In genomic region chr11:45620243-45620642, GRCh38 we compare ENCODE assay signal across 23 cellular contexts. TPM values are rescaled to one million over a fixed set of nuclear protein-coding genes. Genes with fewer than 3 reads are reported as not detected.
A peak's percentile ranks its signal among the peaks of the same experiment; 100 is the strongest.
DNase-seq lines count a peak whose midpoint lies in the region; ATAC-seq and TF ChIP-seq lines count a peak whose summit lies in the region.
"Had no signal": no experiment of that assay in that cellular context is flagged by ENCODE, and none has a peak within 500 bp of the region (broad histone marks: within the 10 kb centered on the region; RNA-seq: fewer than 3 reads in every experiment).

No MANE protein-coding gene starts in this region.

- no peaks in the 10 kb centered on the region for H3K9me3 Mint-ChIP-seq in chondrocyte (ENCODE audit: low read depth)
- H3K9me3 Mint-ChIP-seq in stimulated activated effector memory CD8-positive, alpha-beta T cell treated with anti-CD3 and anti-CD28 coated beads, Interleukin-12 subunit alpha, Interleukin-12 subunit beta, amount 100 ng/mL, for 72 hours = no peaks in the 10 kb centered on the region

- H3K4me1 Mint-ChIP-seq in chondrocyte (ENCODE audit: low read depth) = no peaks in the 10 kb centered on the region
- no peaks in the 10 kb centered on the region for H3K4me1 Mint-ChIP-seq in stimulated activated effector memory CD8-positive, alpha-beta T cell treated with anti-CD3 and anti-CD28 coated beads, Interleukin-12 subunit alpha, Interleukin-12 subunit beta, amount 100 ng/mL, for 72 hours
- H3K4me1 Mint-ChIP-seq: B cell; CD14-positive monocyte; CD4-positive, alpha-beta memory T cell; CD4-positive, CD25-positive, alpha-beta regulatory T cell; CD8-positive, alpha-beta memory T cell had no signal

- TF ChIP-seq CTCF in chondrocyte (IDR thresholded peaks at IDR 0.05) (no peak), esophagus muscularis mucosa (IDR thresholded peaks at IDR 0.05) (no peak)

- no peak for TF ChIP-seq EP300 in esophagus muscularis mucosa (IDR thresholded peaks at IDR 0.05)

- H3K36me3 ChIP-seq in esophagus muscularis mucosa = no peaks in the 10 kb centered on the region
- H3K36me3 ChIP-seq: BLaER1 treated with 17β-estradiol and CSF1 and Interleukin-3, amounts not matched to agents 10 nM and 100 nM had no signal

- DNase-seq in chondrocyte (ENCODE audit: low spot score) (peak; percentile 67), esophagus muscularis mucosa (ENCODE audit: extremely low spot score) (peak; percentile 90)
- DNase-seq in stimulated activated effector memory CD8-positive, alpha-beta T cell treated with anti-CD3 and anti-CD28 coated beads, Interleukin-12 subunit alpha, Interleukin-12 subunit beta, amount 100 ng/mL, for 72 hours (ENCODE audit: low spot score in 2 of 2) = no peak
- no peak for DNase-seq in activated CD4-positive, CD25-positive, alpha-beta regulatory T cell (lab: John Stamatoyannopoulos, UW)
- DNase-seq: AML-193; CD4-positive, alpha-beta memory T cell; CD4-positive, CD25-positive, alpha-beta regulatory T cell; CD8-positive, alpha-beta memory T cell; COR-L47; DMS 273 treated with DMSO at 0.1 percent for 48 hours; DMS153; DMS79; DND-41; EL; GDM1 had no signal

- no peak overlapping the region for H3K27ac Mint-ChIP-seq in chondrocyte (ENCODE audit: unreplicated experiment)
- H3K27ac Mint-ChIP-seq in stimulated activated effector memory CD8-positive, alpha-beta T cell treated with anti-CD3 and anti-CD28 coated beads, Interleukin-12 subunit alpha, Interleukin-12 subunit beta, amount 100 ng/mL, for 72 hours = no peak overlapping the region
- H3K27ac Mint-ChIP-seq: B cell; CD4-positive, alpha-beta memory T cell; CD4-positive, CD25-positive, alpha-beta regulatory T cell; CD8-positive, alpha-beta memory T cell had no signal

- H3K27me3 Mint-ChIP-seq in chondrocyte (ENCODE audit: low read depth) = peaks cover 57% of the 10 kb centered on the region

- no peaks in the 10 kb centered on the region for H3K36me3 Mint-ChIP-seq in chondrocyte (ENCODE audit: low read depth)
- H3K36me3 Mint-ChIP-seq in stimulated activated effector memory CD8-positive, alpha-beta T cell treated with anti-CD3 and anti-CD28 coated beads, Interleukin-12 subunit alpha, Interleukin-12 subunit beta, amount 100 ng/mL, for 72 hours = no peaks in the 10 kb centered on the region
- H3K36me3 Mint-ChIP-seq: CD14-positive monocyte; CD4-positive, alpha-beta memory T cell; CD4-positive, CD25-positive, alpha-beta regulatory T cell; CD8-positive, alpha-beta memory T cell had no signal

- TF ChIP-seq POLR2A in esophagus muscularis mucosa (IDR thresholded peaks at IDR 0.05; ENCODE audit: low read depth) = no peak

- intact Hi-C loops in esophagus muscularis mucosa (cut with DNase I) = no loop called here

- H3K27ac ChIP-seq in esophagus muscularis mucosa (replicated peaks in 1 of 4) = no peak overlapping the region
- H3K27ac ChIP-seq: 22Rv1; A549; BLaER1 treated with 17β-estradiol and CSF1 and Interleukin-3, amounts not matched to agents 10 nM and 100 nM had no signal

- H3K9me3 ChIP-seq in esophagus muscularis mucosa = peaks cover 0 to 6% (median 3%) of the 10 kb centered on the region in 4 donors
- H3K9me3 ChIP-seq: A549 had no signal

- H3K4me3 ChIP-seq in esophagus muscularis mucosa = no peak overlapping the region
- H3K4me3 ChIP-seq: A549, GM12878 had no signal

- H3K27me3 ChIP-seq in esophagus muscularis mucosa = peaks cover 0 to 28% (median 0%) of the 10 kb centered on the region in 4 donors
- H3K27me3 ChIP-seq: BLaER1 treated with 17β-estradiol and CSF1 and Interleukin-3, amounts not matched to agents 10 nM and 100 nM had no signal

- peak; percentile 17 for ATAC-seq in stimulated activated effector memory CD8-positive, alpha-beta T cell treated with anti-CD3 and anti-CD28 coated beads, Interleukin-12 subunit alpha, Interleukin-12 subunit beta, amount 100 ng/mL, for 72 hours
- ATAC-seq in HG02798 (IDR thresholded peaks at IDR 0.05; ENCODE audit: poor library complexity, unreplicated experiment) = no peak
- ATAC-seq: A549, GM12878 had no signal

- 94% methylated on average over 3 of the region's 3 CpGs for WGBS in esophagus muscularis mucosa

- H3K4me3 Mint-ChIP-seq in chondrocyte (ENCODE audit: unreplicated experiment) = no peak overlapping the region
- H3K4me3 Mint-ChIP-seq in stimulated activated effector memory CD8-positive, alpha-beta T cell treated with anti-CD3 and anti-CD28 coated beads, Interleukin-12 subunit alpha, Interleukin-12 subunit beta, amount 100 ng/mL, for 72 hours = no peak overlapping the region
- H3K4me3 Mint-ChIP-seq: B cell; CD14-positive monocyte; CD4-positive, alpha-beta memory T cell; CD4-positive, CD25-positive, alpha-beta regulatory T cell; CD8-positive, alpha-beta memory T cell had no signal

- no peaks in the 10 kb centered on the region for H3K4me1 ChIP-seq in esophagus muscularis mucosa
- H3K4me1 ChIP-seq: A549; BLaER1 treated with 17β-estradiol and CSF1 and Interleukin-3, amounts not matched to agents 10 nM and 100 nM had no signal

RNA-seq across cellular contexts. Expression of gene CHST1, which starts 45.2 kb away (rescaled TPM):
- total RNA-seq in chondrocyte = 1.9 to 13.6 TPM (median 12.5 TPM) in 3 replicates
- 1 to 10 TPM; 3.3 to 6.9 (median 3.7) TPM for total RNA-seq in esophagus muscularis mucosa
- total RNA-seq: B cell; CD4-positive, alpha-beta memory T cell; G401; GM12878 had no signal

Comparison
In these comparisons a context has a peak if more than half of its experiments do, and no peak if none do; other contexts are left out.
1. DNase-seq: peak in chondrocyte (single experiment) and esophagus muscularis mucosa (single experiment); none in stimulated activated effector memory CD8-positive, alpha-beta T cell treated with anti-CD3 and anti-CD28 coated beads, Interleukin-12 subunit alpha, Interleukin-12 subunit beta, amount 100 ng/mL, for 72 hours (0 of 2) and activated CD4-positive, CD25-positive, alpha-beta regulatory T cell (0 of 4).